In genomic region chr10:85600744-85601081, GRCh38 we compare ENCODE assay signal across 19 cellular contexts.
"Had no signal": no experiment of that assay in that cellular context is flagged by ENCODE, and none has a peak within 500 bp of the region (broad histone marks: within the 10 kb centered on the region; RNA-seq: fewer than 3 reads in every experiment).

No MANE protein-coding gene starts in this region.

- H3K9me3 ChIP-seq: colonic mucosa, heart right ventricle, left lung, ovary, psoas muscle, right atrium auricular region, tibial nerve, uterus had no signal

- H3K4me1 ChIP-seq: colonic mucosa, heart right ventricle, left lung, psoas muscle, right atrium auricular region, tibial nerve, uterus had no signal

- H3K4me3 Mint-ChIP-seq: central memory CD8-positive, alpha-beta T cell; naive thymus-derived CD4-positive, alpha-beta T cell had no signal

- H3K27ac ChIP-seq: colonic mucosa, epithelial cell of prostate, heart right ventricle, left lung, ovary, psoas muscle, right atrium auricular region, tibial nerve, uterus, WERI-Rb-1 had no signal

- H3K36me3 ChIP-seq: colonic mucosa, heart right ventricle, left lung, ovary, right atrium auricular region, uterus, WERI-Rb-1 had no signal

- H3K27me3 ChIP-seq: colonic mucosa, left lung, ovary, right atrium auricular region, tibial nerve, uterus had no signal

- H3K27ac Mint-ChIP-seq: activated naive CD4-positive, alpha-beta T cell treated with anti-CD3 and anti-CD28 coated beads, Interleukin-2, amount 50 U/mL, for 72 hours had no signal

- ATAC-seq: activated naive CD4-positive, alpha-beta T cell treated with anti-CD3 and anti-CD28 coated beads, Interleukin-2, amount 50 U/mL, for 72 hours; heart right ventricle; left lung; naive thymus-derived CD4-positive, alpha-beta T cell; psoas muscle; stimulated activated naive CD8-positive, alpha-beta T cell treated with anti-CD3 and anti-CD28 coated beads, Interleukin-15, Interleukin-2, amounts not matched to agents 100 U/mL and 50 U/mL, for 24 hours had no signal

- H3K4me3 ChIP-seq: colonic mucosa, heart right ventricle, left lung, lung, ovary, psoas muscle, right atrium auricular region, tibial nerve, uterus had no signal

- DNase-seq: activated CD4-positive, alpha-beta T cell treated with anti-CD3 and anti-CD28 coated beads, Interleukin-2, amount 50 U/mL, for 48 hours; colonic mucosa; heart right ventricle; kidney; left lung; naive thymus-derived CD4-positive, alpha-beta T cell; ovary; psoas muscle; stimulated activated CD4-positive, alpha-beta T cell treated with anti-CD3 and anti-CD28 coated beads, Interleukin-4, amount 100 ng/mL, for 4 hours; stimulated activated naive CD8-positive, alpha-beta T cell treated with anti-CD3 and anti-CD28 coated beads, Interleukin-15, Interleukin-2, amounts not matched to agents 100 U/mL and 50 U/mL, for 24 hours; T-helper 1 cell; uterus; WERI-Rb-1 had no signal

- H3K36me3 Mint-ChIP-seq: activated naive CD4-positive, alpha-beta T cell treated with anti-CD3 and anti-CD28 coated beads, Interleukin-2, amount 50 U/mL, for 72 hours; naive thymus-derived CD4-positive, alpha-beta T cell had no signal

- H3K9me3 Mint-ChIP-seq: activated naive CD4-positive, alpha-beta T cell treated with anti-CD3 and anti-CD28 coated beads, Interleukin-2, amount 50 U/mL, for 72 hours; central memory CD8-positive, alpha-beta T cell had no signal

- H3K27me3 Mint-ChIP-seq: central memory CD8-positive, alpha-beta T cell had no signal
